In the genomic region with DNA sequence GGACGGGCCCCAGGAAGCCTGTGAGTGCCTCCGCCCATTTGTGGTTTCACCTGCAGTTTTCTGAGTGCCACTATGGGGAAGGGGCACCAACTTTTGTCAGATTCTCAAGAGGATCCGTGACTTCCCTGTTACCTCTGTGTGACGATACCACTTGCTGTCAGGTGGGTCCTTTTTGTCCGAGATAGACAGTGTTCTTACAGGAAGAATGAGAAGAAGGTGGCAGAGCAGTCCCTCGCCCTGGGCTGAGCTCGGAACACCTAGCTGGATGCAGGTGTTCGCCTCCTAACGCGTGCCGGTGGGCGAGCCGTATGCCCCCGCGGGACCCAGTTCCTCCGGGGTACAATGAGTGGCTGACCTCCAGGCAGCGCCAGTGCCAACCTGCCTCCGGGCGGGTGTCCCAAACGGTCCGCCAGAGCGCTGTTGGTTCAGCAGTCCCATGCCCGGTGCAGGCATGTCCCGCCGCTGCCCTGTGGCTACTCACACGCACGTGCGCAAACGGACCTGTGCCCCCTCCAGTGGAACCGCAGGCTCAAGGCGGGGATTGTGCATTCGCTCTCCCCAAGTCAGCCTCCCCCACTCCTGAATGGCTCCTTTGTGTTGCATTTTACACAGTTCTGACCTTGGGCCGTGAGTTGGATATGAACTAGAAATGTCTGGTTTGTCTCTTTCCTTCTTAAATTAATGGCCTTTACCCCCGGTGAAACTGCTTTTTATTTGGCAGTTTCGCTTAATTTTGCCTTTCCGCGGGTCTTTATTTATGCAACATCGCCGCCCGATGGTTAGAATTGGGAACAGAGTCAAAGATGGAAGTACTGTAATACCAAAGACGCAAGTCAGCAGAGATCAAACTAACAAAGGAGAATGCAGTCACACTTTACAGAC, we compare ENCODE assay signal across 1 cellular context.
A peak's percentile ranks its signal among the peaks of the same experiment; 100 is the strongest.
TF ChIP-seq lines count a peak whose summit lies in the region.

No MANE protein-coding gene starts in this region.

TF ChIP-seq in HepG2, 621 proteins besides CTCF, POLR2A, EP300 and RAD21 (continued from another document and continues in another):
- TF ChIP-seq, protein P1, sequence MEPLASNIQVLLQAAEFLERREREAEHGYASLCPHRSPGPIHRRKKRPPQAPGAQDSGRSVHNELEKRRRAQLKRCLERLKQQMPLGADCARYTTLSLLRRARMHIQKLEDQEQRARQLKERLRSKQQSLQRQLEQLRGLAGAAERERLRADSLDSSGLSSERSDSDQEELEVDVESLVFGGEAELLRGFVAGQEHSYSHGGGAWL (CRISPR knock-in tag; IDR thresholded peaks at IDR 0.05), result peak; percentile 88
- TF ChIP-seq HIVEP1 (CRISPR knock-in tag; IDR thresholded peaks at IDR 0.05) (peak; percentile 41; the same call in 1 of the 2 replicates), ZNF670 (CRISPR knock-in tag; IDR thresholded peaks at IDR 0.05; ENCODE audit: borderline replicate concordance) (0 out of 2 replicates have a peak, but pooled peaks have one; percentile 60), MZF1 (CRISPR knock-in tag; IDR thresholded peaks at IDR 0.05; ENCODE audit: borderline replicate concordance) (0 out of 2 replicates have a peak, but pooled peaks have one; percentile 39), ZNF225 (CRISPR knock-in tag; IDR thresholded peaks at IDR 0.05) (0 out of 2 replicates have a peak, but pooled peaks have one; percentile 41), ZSCAN21 (CRISPR knock-in tag; IDR thresholded peaks at IDR 0.05; ENCODE audit: borderline replicate concordance) (peak; percentile 75; the same call in 1 of the 2 replicates), IKZF4 (CRISPR knock-in tag; IDR thresholded peaks at IDR 0.05; ENCODE audit: borderline replicate concordance, low read depth, not compliant biosample characterization) (peak; percentile 63), KDM2A (CRISPR knock-in tag; IDR thresholded peaks at IDR 0.05; ENCODE audit: borderline replicate concordance, low read depth) (peak; percentile 70), NCOA2 (CRISPR knock-in tag; IDR thresholded peaks at IDR 0.05) (peak; percentile 25; the same call in 1 of the 2 replicates), ZEB1 (IDR thresholded peaks at IDR 0.05; ENCODE audit: insufficient replicate concordance, low read depth) (peak; percentile 76), CBX5 (CRISPR knock-in tag; IDR thresholded peaks at IDR 0.05; ENCODE audit: borderline replicate concordance) (0 out of 2 replicates have a peak, but pooled peaks have one; percentile 68), ZNF12 (CRISPR knock-in tag; IDR thresholded peaks at IDR 0.05) (peak; percentile 32; the same call in 1 of the 2 replicates), HNRNPLL (IDR thresholded peaks at IDR 0.05; ENCODE audit: low read depth, low read length, poor library complexity, severe bottlenecking) (peak; percentile 80), ZNF629 (CRISPR knock-in tag; conservative IDR thresholded peaks at IDR 0.05) (peak; percentile 32), KLF12 (CRISPR knock-in tag; IDR thresholded peaks at IDR 0.05; ENCODE audit: borderline replicate concordance) (0 out of 2 replicates have a peak, but pooled peaks have one; percentile 40), ZNF768 (CRISPR knock-in tag; IDR thresholded peaks at IDR 0.05) (peak; percentile 76; the same call in 1 of the 2 replicates), KMT2A (CRISPR knock-in tag; IDR thresholded peaks at IDR 0.05) (peak; percentile 25; the same call in 1 of the 2 replicates), KLF6 (CRISPR knock-in tag; IDR thresholded peaks at IDR 0.05) (no peak), ZNF841 (CRISPR knock-in tag; IDR thresholded peaks at IDR 0.05; ENCODE audit: borderline replicate concordance) (no peak), PPARG (CRISPR knock-in tag; conservative IDR thresholded peaks at IDR 0.05) (0 out of 2 replicates have a peak, but pooled peaks have one; percentile 13), SAFB2 (CRISPR knock-in tag; IDR thresholded peaks at IDR 0.05; ENCODE audit: borderline replicate concordance, low read depth) (peak; percentile 68), MTA1 (CRISPR knock-in tag; IDR thresholded peaks at IDR 0.05; ENCODE audit: borderline replicate concordance) (peak; percentile 74; the same call in 1 of the 2 replicates), HNRNPL (IDR thresholded peaks at IDR 0.05; ENCODE audit: low read depth, low read length) (peak; percentile 94), ZFP90 (CRISPR knock-in tag; IDR thresholded peaks at IDR 0.05; ENCODE audit: borderline replicate concordance) (peak; percentile 63; the same call in 1 of the 2 replicates), ZKSCAN8 (CRISPR knock-in tag; IDR thresholded peaks at IDR 0.05; ENCODE audit: borderline replicate concordance) (no peak), CC2D1A (CRISPR knock-in tag; IDR thresholded peaks at IDR 0.05) (no peak), NRL (CRISPR knock-in tag; IDR thresholded peaks at IDR 0.05; ENCODE audit: borderline replicate concordance) (peak; percentile 77), KLF16 (CRISPR knock-in tag; IDR thresholded peaks at IDR 0.05) (0 out of 4 replicates have a peak, but pooled peaks of 1 of the 2 experiments have one; percentile 64), SP140L (CRISPR knock-in tag; IDR thresholded peaks at IDR 0.05; ENCODE audit: borderline replicate concordance) (no peak; the same call in 1 of the 2 replicates), ZNF337 (CRISPR knock-in tag; IDR thresholded peaks at IDR 0.05; ENCODE audit: borderline replicate concordance, low read depth) (peak; percentile 65; the same call in 1 of the 2 replicates), ZMYM4 (CRISPR knock-in tag; IDR thresholded peaks at IDR 0.05) (peak; percentile 73), ZNF446 (CRISPR knock-in tag; IDR thresholded peaks at IDR 0.05) (no peak), RNF2 (conservative IDR thresholded peaks at IDR 0.05; ENCODE audit: low read depth) (0 out of 2 replicates have a peak, but pooled peaks have one; percentile 39), ZNF747 (CRISPR knock-in tag; IDR thresholded peaks at IDR 0.05; ENCODE audit: borderline replicate concordance) (0 out of 2 replicates have a peak, but pooled peaks have one; percentile 55), NR2C2 (CRISPR knock-in tag; IDR thresholded peaks at IDR 0.05; ENCODE audit: borderline replicate concordance) (peak; percentile 36; the same call in 1 of the 2 replicates), POLR2G (IDR thresholded peaks at IDR 0.05; ENCODE audit: low read depth, low read length) (peak; percentile 48; the same call in 1 of the 2 replicates)
- TF ChIP-seq, protein P2, sequence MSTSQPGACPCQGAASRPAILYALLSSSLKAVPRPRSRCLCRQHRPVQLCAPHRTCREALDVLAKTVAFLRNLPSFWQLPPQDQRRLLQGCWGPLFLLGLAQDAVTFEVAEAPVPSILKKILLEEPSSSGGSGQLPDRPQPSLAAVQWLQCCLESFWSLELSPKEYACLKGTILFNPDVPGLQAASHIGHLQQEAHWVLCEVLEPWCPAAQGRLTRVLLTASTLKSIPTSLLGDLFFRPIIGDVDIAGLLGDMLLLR (CRISPR knock-in tag; IDR thresholded peaks at IDR 0.05), result peak; percentile 82; the same call in 1 of the 2 replicates
- TF ChIP-seq, protein P3, sequence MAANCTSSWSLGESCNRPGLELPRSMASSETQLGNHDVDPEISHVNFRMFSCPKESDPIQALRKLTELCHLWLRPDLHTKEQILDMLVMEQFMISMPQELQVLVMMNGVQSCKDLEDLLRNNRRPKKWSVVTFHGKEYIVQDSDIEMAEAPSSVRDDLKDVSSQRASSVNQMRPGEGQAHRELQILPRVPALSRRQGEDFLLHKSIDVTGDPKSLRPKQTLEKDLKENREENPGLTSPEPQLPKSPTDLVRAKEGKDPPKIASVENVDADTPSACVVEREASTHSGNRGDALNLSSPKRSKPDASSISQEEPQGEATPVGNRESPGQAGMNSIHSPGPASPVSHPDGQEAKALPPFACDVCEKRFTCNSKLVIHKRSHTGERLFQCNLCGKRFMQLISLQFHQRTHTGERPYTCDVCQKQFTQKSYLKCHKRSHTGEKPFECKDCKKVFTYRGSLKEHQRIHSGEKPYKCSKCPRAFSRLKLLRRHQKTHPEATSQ (CRISPR knock-in tag; IDR thresholded peaks at IDR 0.05; ENCODE audit: borderline replicate concordance), result 0 out of 2 replicates have a peak, but pooled peaks have one; percentile 26
- TF ChIP-seq, protein P4, sequence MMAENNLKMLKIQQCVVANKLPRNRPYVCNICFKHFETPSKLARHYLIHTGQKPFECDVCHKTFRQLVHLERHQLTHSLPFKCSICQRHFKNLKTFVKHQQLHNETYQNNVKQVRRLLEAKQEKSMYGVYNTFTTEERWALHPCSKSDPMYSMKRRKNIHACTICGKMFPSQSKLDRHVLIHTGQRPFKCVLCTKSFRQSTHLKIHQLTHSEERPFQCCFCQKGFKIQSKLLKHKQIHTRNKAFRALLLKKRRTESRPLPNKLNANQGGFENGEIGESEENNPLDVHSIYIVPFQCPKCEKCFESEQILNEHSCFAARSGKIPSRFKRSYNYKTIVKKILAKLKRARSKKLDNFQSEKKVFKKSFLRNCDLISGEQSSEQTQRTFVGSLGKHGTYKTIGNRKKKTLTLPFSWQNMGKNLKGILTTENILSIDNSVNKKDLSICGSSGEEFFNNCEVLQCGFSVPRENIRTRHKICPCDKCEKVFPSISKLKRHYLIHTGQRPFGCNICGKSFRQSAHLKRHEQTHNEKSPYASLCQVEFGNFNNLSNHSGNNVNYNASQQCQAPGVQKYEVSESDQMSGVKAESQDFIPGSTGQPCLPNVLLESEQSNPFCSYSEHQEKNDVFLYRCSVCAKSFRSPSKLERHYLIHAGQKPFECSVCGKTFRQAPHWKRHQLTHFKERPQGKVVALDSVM (CRISPR knock-in tag; IDR thresholded peaks at IDR 0.05), result peak; percentile 56; the same call in 1 of the 2 replicates
- TF ChIP-seq, protein P5, sequence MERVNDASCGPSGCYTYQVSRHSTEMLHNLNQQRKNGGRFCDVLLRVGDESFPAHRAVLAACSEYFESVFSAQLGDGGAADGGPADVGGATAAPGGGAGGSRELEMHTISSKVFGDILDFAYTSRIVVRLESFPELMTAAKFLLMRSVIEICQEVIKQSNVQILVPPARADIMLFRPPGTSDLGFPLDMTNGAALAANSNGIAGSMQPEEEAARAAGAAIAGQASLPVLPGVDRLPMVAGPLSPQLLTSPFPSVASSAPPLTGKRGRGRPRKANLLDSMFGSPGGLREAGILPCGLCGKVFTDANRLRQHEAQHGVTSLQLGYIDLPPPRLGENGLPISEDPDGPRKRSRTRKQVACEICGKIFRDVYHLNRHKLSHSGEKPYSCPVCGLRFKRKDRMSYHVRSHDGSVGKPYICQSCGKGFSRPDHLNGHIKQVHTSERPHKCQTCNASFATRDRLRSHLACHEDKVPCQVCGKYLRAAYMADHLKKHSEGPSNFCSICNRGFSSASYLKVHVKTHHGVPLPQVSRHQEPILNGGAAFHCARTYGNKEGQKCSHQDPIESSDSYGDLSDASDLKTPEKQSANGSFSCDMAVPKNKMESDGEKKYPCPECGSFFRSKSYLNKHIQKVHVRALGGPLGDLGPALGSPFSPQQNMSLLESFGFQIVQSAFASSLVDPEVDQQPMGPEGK (CRISPR knock-in tag; IDR thresholded peaks at IDR 0.05), result peak; percentile 90
- TF ChIP-seq, protein P6, sequence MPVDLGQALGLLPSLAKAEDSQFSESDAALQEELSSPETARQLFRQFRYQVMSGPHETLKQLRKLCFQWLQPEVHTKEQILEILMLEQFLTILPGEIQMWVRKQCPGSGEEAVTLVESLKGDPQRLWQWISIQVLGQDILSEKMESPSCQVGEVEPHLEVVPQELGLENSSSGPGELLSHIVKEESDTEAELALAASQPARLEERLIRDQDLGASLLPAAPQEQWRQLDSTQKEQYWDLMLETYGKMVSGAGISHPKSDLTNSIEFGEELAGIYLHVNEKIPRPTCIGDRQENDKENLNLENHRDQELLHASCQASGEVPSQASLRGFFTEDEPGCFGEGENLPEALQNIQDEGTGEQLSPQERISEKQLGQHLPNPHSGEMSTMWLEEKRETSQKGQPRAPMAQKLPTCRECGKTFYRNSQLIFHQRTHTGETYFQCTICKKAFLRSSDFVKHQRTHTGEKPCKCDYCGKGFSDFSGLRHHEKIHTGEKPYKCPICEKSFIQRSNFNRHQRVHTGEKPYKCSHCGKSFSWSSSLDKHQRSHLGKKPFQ (CRISPR knock-in tag; IDR thresholded peaks at IDR 0.05; ENCODE audit: insufficient replicate concordance), result peak; percentile 38
- TF ChIP-seq, protein P7, sequence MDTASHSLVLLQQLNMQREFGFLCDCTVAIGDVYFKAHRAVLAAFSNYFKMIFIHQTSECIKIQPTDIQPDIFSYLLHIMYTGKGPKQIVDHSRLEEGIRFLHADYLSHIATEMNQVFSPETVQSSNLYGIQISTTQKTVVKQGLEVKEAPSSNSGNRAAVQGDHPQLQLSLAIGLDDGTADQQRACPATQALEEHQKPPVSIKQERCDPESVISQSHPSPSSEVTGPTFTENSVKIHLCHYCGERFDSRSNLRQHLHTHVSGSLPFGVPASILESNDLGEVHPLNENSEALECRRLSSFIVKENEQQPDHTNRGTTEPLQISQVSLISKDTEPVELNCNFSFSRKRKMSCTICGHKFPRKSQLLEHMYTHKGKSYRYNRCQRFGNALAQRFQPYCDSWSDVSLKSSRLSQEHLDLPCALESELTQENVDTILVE (CRISPR knock-in tag; IDR thresholded peaks at IDR 0.05), result 0 out of 2 replicates have a peak, but pooled peaks have one; percentile 15
- TF ChIP-seq, protein P8, sequence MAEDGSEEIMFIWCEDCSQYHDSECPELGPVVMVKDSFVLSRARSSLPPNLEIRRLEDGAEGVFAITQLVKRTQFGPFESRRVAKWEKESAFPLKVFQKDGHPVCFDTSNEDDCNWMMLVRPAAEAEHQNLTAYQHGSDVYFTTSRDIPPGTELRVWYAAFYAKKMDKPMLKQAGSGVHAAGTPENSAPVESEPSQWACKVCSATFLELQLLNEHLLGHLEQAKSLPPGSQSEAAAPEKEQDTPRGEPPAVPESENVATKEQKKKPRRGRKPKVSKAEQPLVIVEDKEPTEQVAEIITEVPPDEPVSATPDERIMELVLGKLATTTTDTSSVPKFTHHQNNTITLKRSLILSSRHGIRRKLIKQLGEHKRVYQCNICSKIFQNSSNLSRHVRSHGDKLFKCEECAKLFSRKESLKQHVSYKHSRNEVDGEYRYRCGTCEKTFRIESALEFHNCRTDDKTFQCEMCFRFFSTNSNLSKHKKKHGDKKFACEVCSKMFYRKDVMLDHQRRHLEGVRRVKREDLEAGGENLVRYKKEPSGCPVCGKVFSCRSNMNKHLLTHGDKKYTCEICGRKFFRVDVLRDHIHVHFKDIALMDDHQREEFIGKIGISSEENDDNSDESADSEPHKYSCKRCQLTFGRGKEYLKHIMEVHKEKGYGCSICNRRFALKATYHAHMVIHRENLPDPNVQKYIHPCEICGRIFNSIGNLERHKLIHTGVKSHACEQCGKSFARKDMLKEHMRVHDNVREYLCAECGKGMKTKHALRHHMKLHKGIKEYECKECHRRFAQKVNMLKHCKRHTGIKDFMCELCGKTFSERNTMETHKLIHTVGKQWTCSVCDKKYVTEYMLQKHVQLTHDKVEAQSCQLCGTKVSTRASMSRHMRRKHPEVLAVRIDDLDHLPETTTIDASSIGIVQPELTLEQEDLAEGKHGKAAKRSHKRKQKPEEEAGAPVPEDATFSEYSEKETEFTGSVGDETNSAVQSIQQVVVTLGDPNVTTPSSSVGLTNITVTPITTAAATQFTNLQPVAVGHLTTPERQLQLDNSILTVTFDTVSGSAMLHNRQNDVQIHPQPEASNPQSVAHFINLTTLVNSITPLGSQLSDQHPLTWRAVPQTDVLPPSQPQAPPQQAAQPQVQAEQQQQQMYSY (CRISPR knock-in tag; IDR thresholded peaks at IDR 0.05), result 0 out of 2 replicates have a peak, but pooled peaks have one; percentile 18
